ENCODE assay signal across 1 cellular context in genomic region chr5:142852799-142853198, GRCh38.
TF ChIP-seq lines count a peak whose summit lies in the region.

No MANE protein-coding gene starts in this region.

TF ChIP-seq in HepG2, 621 proteins besides CTCF, POLR2A, EP300 and RAD21 (continued from another document):
- TF ChIP-seq, protein P1, sequence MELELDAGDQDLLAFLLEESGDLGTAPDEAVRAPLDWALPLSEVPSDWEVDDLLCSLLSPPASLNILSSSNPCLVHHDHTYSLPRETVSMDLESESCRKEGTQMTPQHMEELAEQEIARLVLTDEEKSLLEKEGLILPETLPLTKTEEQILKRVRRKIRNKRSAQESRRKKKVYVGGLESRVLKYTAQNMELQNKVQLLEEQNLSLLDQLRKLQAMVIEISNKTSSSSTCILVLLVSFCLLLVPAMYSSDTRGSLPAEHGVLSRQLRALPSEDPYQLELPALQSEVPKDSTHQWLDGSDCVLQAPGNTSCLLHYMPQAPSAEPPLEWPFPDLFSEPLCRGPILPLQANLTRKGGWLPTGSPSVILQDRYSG (CRISPR knock-in tag; IDR thresholded peaks at IDR 0.05) = no peak
- TF ChIP-seq KLF13 (CRISPR knock-in tag; IDR thresholded peaks at IDR 0.05) (no peak), ZNF441 (CRISPR knock-in tag; IDR thresholded peaks at IDR 0.05; ENCODE audit: borderline replicate concordance) (no peak)
